ENCODE assay signal across 9 cellular contexts in genomic region chr3:9420850-9421549, GRCh38. TPM values are rescaled to one million over a fixed set of nuclear protein-coding genes. Genes with fewer than 3 reads are reported as not detected.
DNase-seq lines count a peak whose midpoint lies in the region; TF ChIP-seq lines count a peak whose summit lies in the region.
"Had no signal": no experiment of that assay in that cellular context is flagged by ENCODE, and none has a peak within 500 bp of the region (broad histone marks: within the 10 kb centered on the region; RNA-seq: fewer than 3 reads in every experiment).

No MANE protein-coding gene starts in this region.

- intact Hi-C loops in activated naive CD4-positive, alpha-beta T cell treated with anti-CD3 and anti-CD28 coated beads for 36 hours (cut with micrococcal nuclease): loop anchor here (1.0 to 5.0 kb wide), 2 partner anchors 9 to 34 kb away; no protein-coding TSS in a partner anchor
- intact Hi-C loops in thyroid gland (cut with DNase I): loop anchor here (10.0 kb wide), 1 partner anchor 56 kb away; the partner anchor contains the start of gene THUMPD3

- no peak overlapping the region for H3K4me3 Mint-ChIP-seq in activated naive CD4-positive, alpha-beta T cell treated with anti-CD3 and anti-CD28 coated beads for 36 hours

- H3K27ac ChIP-seq in VCaP (peak overlapping the region; percentile 84), thyroid gland (peak overlapping the region; percentile 2 to 79 (median 20))

- WGBS in thyroid gland, 2 donors: 92 to 96% methylated on average over 2 of the region's 2 CpGs

- CTCF ChIA-PET in activated naive CD4-positive, alpha-beta T cell treated with anti-CD3 and anti-CD28 coated beads for 36 hours (lab: Charles Lee): interaction anchor here (0.6 to 2.7 kb wide), 8 partner anchors 10 to 356 kb away, joined by 3 to 11 read pairs (median 3); partner anchors contain the start of gene SETD5

- no peaks in the 10 kb centered on the region for H3K36me3 ChIP-seq in thyroid gland

- H3K4me1 ChIP-seq in thyroid gland: peaks cover 32 to 49% of the 10 kb centered on the region in 2 donors

- H3K4me3 ChIP-seq in fibroblast of pulmonary artery (replicated peaks; ENCODE audit: low read depth, low read length): no peak overlapping the region
- no peak overlapping the region for H3K4me3 ChIP-seq in thyroid gland (replicated peaks in 1 of 3)

- TF ChIP-seq POLR2A in thyroid gland (IDR thresholded peaks at IDR 0.05): no peak

- H3K27me3 ChIP-seq in thyroid gland: no peaks in the 10 kb centered on the region

- peaks cover 15% of the 10 kb centered on the region for H3K36me3 Mint-ChIP-seq in activated naive CD4-positive, alpha-beta T cell treated with anti-CD3 and anti-CD28 coated beads for 36 hours (ENCODE audit: low read depth)

- TF ChIP-seq CTCF in VCaP (conservative IDR thresholded peaks at IDR 0.05): no peak
- TF ChIP-seq CTCF in fibroblast of pulmonary artery (IDR thresholded peaks at IDR 0.05; ENCODE audit: low read length, missing control alignments): no peak
- no peak for TF ChIP-seq CTCF in thyroid gland (IDR thresholded peaks at IDR 0.05)

- peaks cover 51% of the 10 kb centered on the region for H3K4me1 Mint-ChIP-seq in activated naive CD4-positive, alpha-beta T cell treated with anti-CD3 and anti-CD28 coated beads for 36 hours (ENCODE audit: low read depth)

- peak overlapping the region; percentile 76 for H3K27ac Mint-ChIP-seq in activated naive CD4-positive, alpha-beta T cell treated with anti-CD3 and anti-CD28 coated beads for 36 hours

- DNase-seq in activated naive CD4-positive, alpha-beta T cell treated with anti-CD3 and anti-CD28 coated beads for 36 hours: no peak
- DNase-seq in activated naive CD4-positive, alpha-beta T cell treated with Interleukin-2 at 50 U/mL for 16 hours: no peak
- DNase-seq in fibroblast of pulmonary artery (ENCODE audit: low read depth): peak; percentile 41
- DNase-seq in thyroid gland: no peak
- DNase-seq in NCI-H1092 treated with DMSO at 0.1 percent for 48 hours (lab: John Stamatoyannopoulos, UW): no peak
- DNase-seq in hypothalamus (lab: John Stamatoyannopoulos, UW): no peak
- no peak for DNase-seq in NOMO-1 treated with dmso at 0.1 percent for 144 hours (lab: John Stamatoyannopoulos, UW; ENCODE audit: unreplicated experiment)
- DNase-seq: amygdala had no signal

- no peaks in the 10 kb centered on the region for H3K9me3 ChIP-seq in thyroid gland

- no peaks in the 10 kb centered on the region for H3K27me3 Mint-ChIP-seq in activated naive CD4-positive, alpha-beta T cell treated with anti-CD3 and anti-CD28 coated beads for 36 hours (ENCODE audit: low read depth)

- no peaks in the 10 kb centered on the region for H3K9me3 Mint-ChIP-seq in activated naive CD4-positive, alpha-beta T cell treated with anti-CD3 and anti-CD28 coated beads for 36 hours

RNA-seq across cellular contexts. Expression of gene SETD5, which starts 23.6 kb away (rescaled TPM):
- 100 to 1,000 TPM; 125 to 133 TPM for total RNA-seq in activated naive CD4-positive, alpha-beta T cell treated with anti-CD3 and anti-CD28 coated beads for 36 hours
- 100 to 1,000 TPM in 3 of 4 donors, 10 to 100 TPM in 1; 84.0 to 158 (median 114) TPM for total RNA-seq in thyroid gland

RNA-seq across cellular contexts. Expression of gene THUMPD3, which starts 58.1 kb away (rescaled TPM):
- total RNA-seq in activated naive CD4-positive, alpha-beta T cell treated with anti-CD3 and anti-CD28 coated beads for 36 hours: 10 to 100 TPM; 46.0 to 48.9 TPM
- total RNA-seq in thyroid gland: 10 to 100 TPM; 31.8 to 42.3 (median 34.5) TPM
